In the genomic region with DNA sequence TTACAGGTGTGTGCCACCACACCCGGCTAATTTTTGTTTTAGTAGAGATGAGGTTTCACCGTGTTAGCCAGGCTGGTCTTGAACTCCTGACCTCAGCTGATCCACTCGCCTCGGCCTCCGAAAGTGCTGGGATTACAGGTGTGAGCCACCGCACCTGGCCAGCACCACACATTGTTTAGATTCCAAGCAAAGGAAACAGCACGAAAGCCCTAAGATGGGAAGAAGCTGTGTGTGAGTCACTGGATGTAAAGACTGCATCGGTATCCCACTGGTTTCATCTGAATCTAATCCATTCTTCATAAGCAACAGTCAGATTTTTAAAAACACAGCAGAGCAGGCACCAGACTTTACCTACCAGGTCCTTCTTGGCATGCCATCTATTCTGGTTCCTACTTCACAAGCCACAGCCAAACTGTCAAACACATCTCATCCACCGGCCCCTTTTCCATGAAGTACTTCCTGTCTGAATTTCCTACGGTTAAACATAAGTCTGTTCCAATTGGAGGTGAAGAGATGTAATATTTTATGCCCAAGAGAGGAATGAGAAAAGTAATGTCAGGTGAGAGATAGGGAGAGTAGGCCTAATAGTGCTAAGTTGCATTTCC, we compare ENCODE assay signal across 20 cellular contexts. TPM values are rescaled to one million over a fixed set of nuclear protein-coding genes. Genes with fewer than 3 reads are reported as not detected.
DNase-seq lines count a peak whose midpoint lies in the region; ATAC-seq and TF ChIP-seq lines count a peak whose summit lies in the region.
"Had no signal": no experiment of that assay in that cellular context is flagged by ENCODE, and none has a peak within 500 bp of the region (broad histone marks: within the 10 kb centered on the region; RNA-seq: fewer than 3 reads in every experiment).

No MANE protein-coding gene starts in this region.

- intact Hi-C loops in PC-9 (cut with micrococcal nuclease; ENCODE audit: unreplicated experiment) = no loop called here

- peaks cover 80% of the 10 kb centered on the region for H3K36me3 Mint-ChIP-seq in nephron progenitor cell (ENCODE audit: low read depth)

- H3K4me3 Mint-ChIP-seq in nephron progenitor cell = no peak overlapping the region
- H3K4me3 Mint-ChIP-seq: activated naive CD4-positive, alpha-beta T cell treated with anti-CD3 and anti-CD28 coated beads, Interleukin-2, amount 50 U/mL, for 24 hours; activated T-cell treated with anti-CD3 and anti-CD28 coated beads, Interleukin-2, amount 50 U/mL, for 72 hours; stimulated activated naive CD8-positive, alpha-beta T cell treated with anti-CD3 and anti-CD28 coated beads, Interleukin-15, amount 100 ng/mL, for 72 hours had no signal

- no peaks in the 10 kb centered on the region for H3K27me3 Mint-ChIP-seq in nephron progenitor cell (ENCODE audit: low read depth, poor library complexity)
- H3K27me3 Mint-ChIP-seq: activated naive CD4-positive, alpha-beta T cell treated with anti-CD3 and anti-CD28 coated beads, Interleukin-2, amount 50 U/mL, for 24 hours; stimulated activated naive CD8-positive, alpha-beta T cell treated with anti-CD3 and anti-CD28 coated beads, Interleukin-15, amount 100 ng/mL, for 72 hours had no signal

- ATAC-seq in HG03442 (IDR thresholded peaks at IDR 0.05; ENCODE audit: unreplicated experiment) = no peak
- no peak for ATAC-seq in HG03280 (IDR thresholded peaks at IDR 0.05; ENCODE audit: unreplicated experiment)
- ATAC-seq: activated T-cell treated with anti-CD3 and anti-CD28 coated beads, Interleukin-2, amount 50 U/mL, for 72 hours; gastrocnemius medialis; stimulated activated naive CD8-positive, alpha-beta T cell treated with anti-CD3 and anti-CD28 coated beads, Interleukin-15, amount 100 ng/mL, for 72 hours had no signal

- peaks cover 5% of the 10 kb centered on the region for H3K9me3 Mint-ChIP-seq in nephron progenitor cell
- H3K9me3 Mint-ChIP-seq: activated naive CD4-positive, alpha-beta T cell treated with anti-CD3 and anti-CD28 coated beads, Interleukin-2, amount 50 U/mL, for 24 hours; activated T-cell treated with anti-CD3 and anti-CD28 coated beads, Interleukin-2, amount 50 U/mL, for 72 hours; stimulated activated naive CD8-positive, alpha-beta T cell treated with anti-CD3 and anti-CD28 coated beads, Interleukin-15, amount 100 ng/mL, for 72 hours had no signal

- no peak for DNase-seq in PC-9
- peak in 1 of 2 donors; percentile 13 for DNase-seq in fibroblast of lung (ENCODE audit: low read depth in 2 of 2)
- no peak for DNase-seq in nephron progenitor cell
- DNase-seq in GOT3 (lab: John Stamatoyannopoulos, UW) = no peak
- DNase-seq: activated CD4-positive, CD25-positive, alpha-beta regulatory T cell; activated T-cell treated with anti-CD3 and anti-CD28 coated beads, Interleukin-2, amount 50 U/mL, for 72 hours; gastrocnemius medialis; Karpas-422; NCI-H1092; NCI-H69; occipital lobe; OCI-M1; stimulated activated naive CD8-positive, alpha-beta T cell treated with anti-CD3 and anti-CD28 coated beads, Interleukin-15, amount 100 ng/mL, for 72 hours; T-helper 2 cell had no signal

- no peak for TF ChIP-seq CTCF in HEK293 (tag by site-specific recombination; IDR thresholded peaks at IDR 0.05)
- TF ChIP-seq CTCF in PC-9 (conservative IDR thresholded peaks at IDR 0.05) = no peak
- no peak for TF ChIP-seq CTCF in fibroblast of lung (conservative IDR thresholded peaks at IDR 0.05 in 1 of 2, IDR thresholded peaks at IDR 0.05 in 1 of 2; ENCODE audit: low read depth in 1 of 2, low read length in 2 of 2)
- no peak for TF ChIP-seq CTCF in nephron progenitor cell (IDR thresholded peaks at IDR 0.05)

- H3K4me3 ChIP-seq in HEK293 (ENCODE audit: low read depth, low read length) = no peak overlapping the region
- no peak overlapping the region for H3K4me3 ChIP-seq in PC-9
- H3K4me3 ChIP-seq in fibroblast of lung (replicated peaks in 1 of 4; ENCODE audit: control extremely low read depth in 1 of 4, insufficient read depth in 1 of 4, low read depth in 3 of 4, low read length in 4 of 4) = no peak overlapping the region
- H3K4me3 ChIP-seq: gastrocnemius medialis, SJSA1, upper lobe of left lung had no signal

- H3K27me3 ChIP-seq in PC-9 (ENCODE audit: insufficient read depth, low read depth) = no peaks in the 10 kb centered on the region
- no peaks in the 10 kb centered on the region for H3K27me3 ChIP-seq in fibroblast of lung (ENCODE audit: control insufficient read depth, insufficient read depth, low read length)
- H3K27me3 ChIP-seq: gastrocnemius medialis, SJSA1, upper lobe of left lung had no signal

- no peak overlapping the region for H3K9ac ChIP-seq in fibroblast of lung (ENCODE audit: insufficient read depth, low read length)

- CTCF ChIA-PET in HEK293 (lab: Yijun Ruan, JAX) (interaction anchor here (1.1 kb wide), 1 partner anchor 77 kb away, joined by 4 read pairs; no protein-coding TSS in a partner anchor), PC-9 (lab: Charles Lee) (no interaction called here)

- H3F3A ChIP-seq in PC-9 (ENCODE audit: insufficient read depth, low read depth) = peaks cover 11% of the 10 kb centered on the region; the same call in 1 of the 2 replicates

- POLR2A ChIA-PET in HEK293 (lab: Yijun Ruan, JAX) (no interaction called here), PC-9 (lab: Charles Lee; ENCODE audit: unreplicated experiment) (no interaction called here)

- H3K4me1 Mint-ChIP-seq in nephron progenitor cell = peaks cover 15% of the 10 kb centered on the region

- H4K20me1 ChIP-seq in PC-9 (ENCODE audit: insufficient read depth) (peaks cover 9% of the 10 kb centered on the region), fibroblast of lung (ENCODE audit: control insufficient read depth, extremely low read depth, insufficient read depth, low read length) (no peaks in the 10 kb centered on the region)

- no peaks in the 10 kb centered on the region for H3K9me2 ChIP-seq in PC-9 (ENCODE audit: insufficient read depth)

- H3K27ac ChIP-seq in HEK293 (ENCODE audit: extremely low read depth, low read depth, low read length) (peak overlapping the region; percentile 30; the same call in 1 of the 2 replicates), PC-9 (0 out of 2 replicates have a peak overlapping the region, but pooled peaks have one; percentile 17), fibroblast of lung (ENCODE audit: insufficient read depth, low read length) (no peak overlapping the region)
- H3K27ac ChIP-seq: gastrocnemius medialis, SJSA1 had no signal

- no peak overlapping the region for H3K4me2 ChIP-seq in PC-9
- H3K4me2 ChIP-seq in fibroblast of lung (ENCODE audit: extremely low read depth, insufficient read depth, low read length) = peak overlapping the region; percentile 13

- no TSS peak for BruUV-seq in PC-9 (replicated peaks; lab: Mats Ljungman, UMichigan)

- H2AFZ ChIP-seq in PC-9 (no peak overlapping the region), fibroblast of lung (ENCODE audit: low read length) (no peak overlapping the region)

- H3K27ac Mint-ChIP-seq in nephron progenitor cell = peak overlapping the region; percentile 44
- H3K27ac Mint-ChIP-seq: activated naive CD4-positive, alpha-beta T cell treated with anti-CD3 and anti-CD28 coated beads, Interleukin-2, amount 50 U/mL, for 24 hours; activated T-cell treated with anti-CD3 and anti-CD28 coated beads, Interleukin-2, amount 50 U/mL, for 72 hours; stimulated activated naive CD8-positive, alpha-beta T cell treated with anti-CD3 and anti-CD28 coated beads, Interleukin-15, amount 100 ng/mL, for 72 hours had no signal

- H3K9me3 ChIP-seq in HEK293 (ENCODE audit: control insufficient read depth, insufficient read depth, low read depth, low read length) (no peaks in the 10 kb centered on the region), PC-9 (ENCODE audit: insufficient read depth, low read depth) (no peaks in the 10 kb centered on the region), fibroblast of lung (ENCODE audit: control insufficient read depth, insufficient read depth, low read depth, low read length) (no peaks in the 10 kb centered on the region)
- H3K9me3 ChIP-seq: gastrocnemius medialis, SJSA1, upper lobe of left lung had no signal

- peaks cover 70% of the 10 kb centered on the region for H3K79me2 ChIP-seq in PC-9 (ENCODE audit: low read depth)
- H3K79me2 ChIP-seq in fibroblast of lung (ENCODE audit: control insufficient read depth, insufficient read depth, low read length) = peaks cover 51% of the 10 kb centered on the region

- H3K4me1 ChIP-seq in HEK293 (ENCODE audit: control insufficient read depth, insufficient read depth, low read length) = peaks cover 12% of the 10 kb centered on the region
- H3K4me1 ChIP-seq in PC-9 (replicated peaks; ENCODE audit: insufficient read depth) = no peaks in the 10 kb centered on the region
- peaks cover 2% of the 10 kb centered on the region for H3K4me1 ChIP-seq in fibroblast of lung (ENCODE audit: control insufficient read depth, extremely low read depth, insufficient read depth, low read length)

- no peaks in the 10 kb centered on the region; a peak in 1 of 3 replicates for H3K36me3 ChIP-seq in HEK293 (ENCODE audit: control insufficient read depth in 2 of 2, insufficient read depth in 1 of 2, low read length in 2 of 2)
- H3K36me3 ChIP-seq in PC-9 (ENCODE audit: low read depth) = 0 out of 2 replicates have a peak, but pooled peaks cover 3% of the 10 kb centered on the region
- H3K36me3 ChIP-seq in fibroblast of lung (ENCODE audit: control insufficient read depth, insufficient read depth, low read length) = no peaks in the 10 kb centered on the region
- H3K36me3 ChIP-seq: gastrocnemius medialis, upper lobe of left lung had no signal

TF ChIP-seq in HEK293, 187 proteins besides CTCF, POLR2A, EP300 and RAD21 (continues in another document):
- TF ChIP-seq ZNF335 (tag by site-specific recombination; conservative IDR thresholded peaks at IDR 0.05) (no peak), ZNF843 (tag by site-specific recombination; IDR thresholded peaks at IDR 0.05) (no peak), EGR2 (tag by site-specific recombination; IDR thresholded peaks at IDR 0.05; ENCODE audit: low read depth) (no peak), ZNF416 (tag by site-specific recombination; IDR thresholded peaks at IDR 0.05) (no peak), ZFHX2 (tag by site-specific recombination; conservative IDR thresholded peaks at IDR 0.05) (no peak)
- TF ChIP-seq, protein P1, sequence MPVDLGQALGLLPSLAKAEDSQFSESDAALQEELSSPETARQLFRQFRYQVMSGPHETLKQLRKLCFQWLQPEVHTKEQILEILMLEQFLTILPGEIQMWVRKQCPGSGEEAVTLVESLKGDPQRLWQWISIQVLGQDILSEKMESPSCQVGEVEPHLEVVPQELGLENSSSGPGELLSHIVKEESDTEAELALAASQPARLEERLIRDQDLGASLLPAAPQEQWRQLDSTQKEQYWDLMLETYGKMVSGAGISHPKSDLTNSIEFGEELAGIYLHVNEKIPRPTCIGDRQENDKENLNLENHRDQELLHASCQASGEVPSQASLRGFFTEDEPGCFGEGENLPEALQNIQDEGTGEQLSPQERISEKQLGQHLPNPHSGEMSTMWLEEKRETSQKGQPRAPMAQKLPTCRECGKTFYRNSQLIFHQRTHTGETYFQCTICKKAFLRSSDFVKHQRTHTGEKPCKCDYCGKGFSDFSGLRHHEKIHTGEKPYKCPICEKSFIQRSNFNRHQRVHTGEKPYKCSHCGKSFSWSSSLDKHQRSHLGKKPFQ (tag by site-specific recombination; IDR thresholded peaks at IDR 0.05) = no peak

RNA-seq across cellular contexts. Expression of a gene that starts 17.4 kb away (rescaled TPM):
- total RNA-seq in PC-9 (2021) (16.4 and 21.7 TPM in 2 replicates), fibroblast of lung (24.9 and 26.7 TPM in 2 replicates)
- 22.6 and 29.8 TPM in 2 replicates for polyA plus RNA-seq in fibroblast of lung
- 16.8 and 21.0 TPM in 2 replicates for polyA plus RNA-seq in fibroblast of lung (2012)
- polyA minus RNA-seq in fibroblast of lung (ENCODE audit: low replicate concordance) = 3.3 and 3.5 TPM in 2 replicates
